ENCODE assay signal across 19 cellular contexts in genomic region chr9:130241198-130241535, GRCh38. TPM values are rescaled to one million over a fixed set of nuclear protein-coding genes. Genes with fewer than 3 reads are reported as not detected.
DNase-seq lines count a peak whose midpoint lies in the region; ATAC-seq, FAIRE-seq and TF ChIP-seq lines count a peak whose summit lies in the region.
"Had no signal": no experiment of that assay in that cellular context is flagged by ENCODE, and none has a peak within 500 bp of the region (broad histone marks: within the 10 kb centered on the region; RNA-seq: fewer than 3 reads in every experiment).

No MANE protein-coding gene starts in this region.

- no peak overlapping the region for H2BK120ac ChIP-seq in H1 (replicated peaks; ENCODE audit: low read depth, low read length)

- no peaks in the 10 kb centered on the region; the same call in 1 of the 2 replicates for H3K23me2 ChIP-seq in H1 (ENCODE audit: low read depth, low read length)

- no peak overlapping the region for H3K4ac ChIP-seq in H1 (replicated peaks; ENCODE audit: insufficient read length, low read depth, low read length)

- no peak overlapping the region for H4K8ac ChIP-seq in H1 (ENCODE audit: extremely low read depth, insufficient read depth, low read length)

- H3K36me3 ChIP-seq in OCI-LY7 (ENCODE audit: insufficient read depth, low read length) (no peaks in the 10 kb centered on the region), H1 (ENCODE audit: control insufficient read depth in 2 of 4, insufficient read depth in 4 of 4, low read length in 3 of 4) (no peaks in the 10 kb centered on the region), osteoblast (ENCODE audit: insufficient read depth, low read length) (no peaks in the 10 kb centered on the region), esophagus muscularis mucosa (no peaks in the 10 kb centered on the region)
- H3K36me3 ChIP-seq: left ventricle myocardium inferior, ovary, spleen had no signal

- no peak for TF ChIP-seq EP300 in H1 (IDR thresholded peaks at IDR 0.05; ENCODE audit: borderline replicate concordance in 1 of 2, low read depth in 2 of 2, low read length in 2 of 2)
- no peak for TF ChIP-seq EP300 in esophagus muscularis mucosa (IDR thresholded peaks at IDR 0.05)

- no peak for FAIRE-seq in H1 (lab: Jason Lieb, UNC)
- FAIRE-seq: islet of Langerhans had no signal

- H2AFZ ChIP-seq in OCI-LY7 (ENCODE audit: low read length), result peak overlapping the region; percentile 71
- H2AFZ ChIP-seq in H1 (ENCODE audit: low read length), result 0 out of 2 replicates have a peak overlapping the region, but pooled peaks have one; percentile 26
- H2AFZ ChIP-seq in osteoblast (ENCODE audit: low read length), result no peak overlapping the region

- H3K18ac ChIP-seq in H1 (ENCODE audit: extremely low read depth, low read length), result no peak overlapping the region

- no peak overlapping the region for H2BK5ac ChIP-seq in H1 (ENCODE audit: low read depth, low read length)

- H3K27me3 ChIP-seq in H1 (replicated peaks in 1 of 4; ENCODE audit: control insufficient read depth in 3 of 4, extremely low read depth in 1 of 4, insufficient read depth in 3 of 4, low read length in 3 of 4) (peaks cover 0 to 4% (median 0%) of the 10 kb centered on the region in 4 experiments; a peak in 2 of 7 replicates), osteoblast (ENCODE audit: insufficient read depth, low read length) (no peaks in the 10 kb centered on the region), esophagus muscularis mucosa (no peaks in the 10 kb centered on the region)
- H3K27me3 ChIP-seq: body of pancreas, dorsolateral prefrontal cortex, ovary had no signal

- H3K79me2 ChIP-seq in OCI-LY7 (ENCODE audit: insufficient read depth, low read depth, low read length) (no peaks in the 10 kb centered on the region), H1 (ENCODE audit: control insufficient read depth in 1 of 2, insufficient read depth in 2 of 2, low read length in 2 of 2) (no peaks in the 10 kb centered on the region), osteoblast (ENCODE audit: insufficient read depth, low read length) (no peaks in the 10 kb centered on the region)

- H4K91ac ChIP-seq in H1 (replicated peaks; ENCODE audit: insufficient read length, low read length), result no peak overlapping the region

- no peak overlapping the region; the same call in 1 of the 2 replicates for H2BK15ac ChIP-seq in H1 (ENCODE audit: low read length)

- TF ChIP-seq CTCF in OCI-LY7 (conservative IDR thresholded peaks at IDR 0.05; ENCODE audit: low read length), result no peak
- no peak for TF ChIP-seq CTCF in H1 (IDR thresholded peaks at IDR 0.05; ENCODE audit: control extremely low read depth in 1 of 3, insufficient read depth in 1 of 3, low read depth in 1 of 3, low read length in 3 of 3)
- no peak for TF ChIP-seq CTCF in osteoblast (IDR thresholded peaks at IDR 0.05; ENCODE audit: extremely low read depth, low read depth, low read length)
- no peak for TF ChIP-seq CTCF in esophagus muscularis mucosa (IDR thresholded peaks at IDR 0.05)

- POLR2A ChIA-PET in OCI-LY7 (lab: Charles Lee), result no interaction called here
- POLR2A ChIA-PET in H1 (lab: Charles Lee; ENCODE audit: partially characterized antibody), result interaction anchor here (1.0 to 1.3 kb wide), 3 partner anchors 24 to 130 kb away, joined by 3 to 4 read pairs (median 4); partner anchors contain the start of gene HMCN2

- BruUV-seq in OCI-LY7 (replicated peaks; lab: Mats Ljungman, UMichigan), result no TSS peak

- no peak overlapping the region for H3K9ac ChIP-seq in H1 (replicated peaks in 1 of 4; ENCODE audit: extremely low read depth in 1 of 4, low read depth in 3 of 4, low read length in 3 of 4)

- H4K20me1 ChIP-seq in OCI-LY7 (ENCODE audit: insufficient read depth, low read length) (no peaks in the 10 kb centered on the region), H1 (replicated peaks in 1 of 2; ENCODE audit: control insufficient read depth in 1 of 2, insufficient read depth in 2 of 2, low read length in 2 of 2) (no peaks in the 10 kb centered on the region), osteoblast (ENCODE audit: insufficient read depth, low read length) (peaks cover 3% of the 10 kb centered on the region)

- H3K79me1 ChIP-seq in H1 (ENCODE audit: low read depth, low read length), result no peaks in the 10 kb centered on the region

- H3K9me3 ChIP-seq in OCI-LY7 (ENCODE audit: low read length) (no peaks in the 10 kb centered on the region), H1 (ENCODE audit: insufficient read depth in 2 of 2, low read depth in 1 of 2, low read length in 1 of 2) (no peaks in the 10 kb centered on the region), osteoblast (ENCODE audit: low read depth, low read length) (no peaks in the 10 kb centered on the region), esophagus muscularis mucosa (no peaks in the 10 kb centered on the region)
- H3K9me3 ChIP-seq: body of pancreas, left ventricle myocardium inferior, ovary, spleen had no signal

- no peak overlapping the region for H2BK20ac ChIP-seq in H1 (ENCODE audit: low read length)

- H3K14ac ChIP-seq in H1 (ENCODE audit: insufficient read length), result no peak overlapping the region

- H3K4me1 ChIP-seq in OCI-LY7 (ENCODE audit: insufficient read depth, low read length, poor library complexity, severe bottlenecking) (peaks cover 22% of the 10 kb centered on the region), H1 (replicated peaks in 1 of 4; ENCODE audit: control insufficient read depth in 3 of 4, insufficient read depth in 4 of 4, low read length in 3 of 4) (peaks cover 0 to 12% (median 4%) of the 10 kb centered on the region in 4 experiments; a peak in 4 of 7 replicates), osteoblast (ENCODE audit: insufficient read depth, low read length) (peaks cover 17% of the 10 kb centered on the region), esophagus muscularis mucosa (peaks cover 12 to 43% (median 41%) of the 10 kb centered on the region in 4 donors)

- H3K4me3 ChIP-seq in OCI-LY7 (ENCODE audit: low read depth, low read length, poor library complexity, severe bottlenecking), result no peak overlapping the region
- no peak overlapping the region for H3K4me3 ChIP-seq in H1 (ENCODE audit: extremely low read depth in 1 of 4, insufficient read depth in 2 of 4, low read depth in 3 of 4, low read length in 4 of 4)
- H3K4me3 ChIP-seq in osteoblast (ENCODE audit: insufficient read depth, low read length), result no peak overlapping the region
- H3K4me3 ChIP-seq in esophagus muscularis mucosa, result no peak overlapping the region
- H3K4me3 ChIP-seq: body of pancreas, dorsolateral prefrontal cortex, left ventricle myocardium inferior, ovary, spleen had no signal

- no peak overlapping the region for H3K23ac ChIP-seq in H1 (ENCODE audit: insufficient read length)

- no peak for TF ChIP-seq RAD21 in H1 (IDR thresholded peaks at IDR 0.05 in 1 of 2, conservative IDR thresholded peaks at IDR 0.05 in 1 of 2; ENCODE audit: low read depth in 2 of 2, low read length in 2 of 2)

- intact Hi-C loops in OCI-LY7 (cut with micrococcal nuclease; ENCODE audit: unreplicated experiment) (loop anchor here (2.0 kb wide), 1 partner anchor 356 kb away; no protein-coding TSS in a partner anchor), posterior vena cava (cut with DNase I) (no loop called here), esophagus muscularis mucosa (cut with DNase I) (loop anchor here (5.0 to 10.0 kb wide), 2 partner anchors 101 to 194 kb away; no protein-coding TSS in a partner anchor)

- no peak overlapping the region for H3K56ac ChIP-seq in H1 (replicated peaks; ENCODE audit: insufficient read length, low read depth, low read length)

- H3K4me2 ChIP-seq in OCI-LY7 (ENCODE audit: low read length), result no peak overlapping the region
- H3K4me2 ChIP-seq in H1 (ENCODE audit: insufficient read depth in 1 of 2, low read depth in 2 of 2, low read length in 2 of 2), result no peak overlapping the region
- no peak overlapping the region for H3K4me2 ChIP-seq in osteoblast (ENCODE audit: insufficient read depth, low read length)

- H3K9me2 ChIP-seq in OCI-LY7 (ENCODE audit: insufficient read depth, low read length), result no peaks in the 10 kb centered on the region

- no peak for ATAC-seq in stimulated activated naive CD8-positive, alpha-beta T cell treated with anti-CD3 and anti-CD28 coated beads, Interleukin-15, Interleukin-2, amounts not matched to agents 100 U/mL and 50 U/mL, for 24 hours

- H3K27ac ChIP-seq in OCI-LY7 (ENCODE audit: low read depth, low read length, poor library complexity, severe bottlenecking), result no peak overlapping the region
- H3K27ac ChIP-seq in H1 (ENCODE audit: low read depth, low read length), result no peak overlapping the region
- no peak overlapping the region for H3K27ac ChIP-seq in osteoblast (ENCODE audit: low read depth, low read length)
- H3K27ac ChIP-seq in esophagus muscularis mucosa (replicated peaks in 1 of 4), result peak overlapping the region in 1 of 4 donors; percentile 5
- H3K27ac ChIP-seq: body of pancreas, dorsolateral prefrontal cortex, left ventricle myocardium inferior, ovary, RWPE1, spleen had no signal

- no peak overlapping the region for H2AK5ac ChIP-seq in H1 (ENCODE audit: low read depth, low read length)

- H2BK12ac ChIP-seq in H1 (ENCODE audit: low read depth, low read length), result no peak overlapping the region

- 58% methylated on average over 1 of the region's 1 CpG; no CpG with 5 or more reads in 1 of the 2 experiments for WGBS in H1 (ENCODE audit: extremely low coverage in 1 of 2, insufficient coverage in 1 of 2, insufficient read length in 1 of 2, insufficient replicate concordance in 2 of 2, low coverage in 1 of 2, low lambda C conversion rate in 2 of 2, missing lambda C conversion rate in 1 of 2), 2 experiments
- 100% methylated on average over 1 of the region's 1 CpG for WGBS in esophagus muscularis mucosa

- H4K5ac ChIP-seq in H1 (ENCODE audit: insufficient read length, low read depth, low read length), result no peak overlapping the region

- CTCF ChIA-PET in OCI-LY7 (lab: Charles Lee; ENCODE audit: unreplicated experiment), result interaction anchor here (0.6 kb wide), 1 partner anchor 88 kb away, joined by 3 read pairs; no protein-coding TSS in a partner anchor
- CTCF ChIA-PET in H1 (lab: Charles Lee; ENCODE audit: partially characterized antibody), result interaction anchor here (0.9 to 10.0 kb wide), 17 partner anchors 10 to 241 kb away, joined by 3 to 63 read pairs (median 7); no protein-coding TSS in a partner anchor

- DNase-seq in D341Med (ENCODE audit: low spot score), result peak; percentile 12
- DNase-seq in OCI-LY7 (ENCODE audit: low spot score), result no peak
- DNase-seq in H1 (ENCODE audit: low read depth in 1 of 2, low spot score in 2 of 2), result no peak
- DNase-seq in posterior vena cava (ENCODE audit: low spot score), result peak; percentile 54
- DNase-seq in osteoblast (ENCODE audit: insufficient read length, low spot score, missing footprints), result no peak
- no peak for DNase-seq in stimulated activated naive CD8-positive, alpha-beta T cell treated with anti-CD3 and anti-CD28 coated beads, Interleukin-15, Interleukin-2, amounts not matched to agents 100 U/mL and 50 U/mL, for 24 hours
- no peak for DNase-seq in NCI-H2227 (lab: John Stamatoyannopoulos, UW; ENCODE audit: unreplicated experiment)
- no peak for DNase-seq in esophagus muscularis mucosa (ENCODE audit: extremely low spot score)
- DNase-seq: NCI-H1436 treated with DMSO at 0.1 percent for 48 hours, spleen had no signal

- TF ChIP-seq POLR2A in H1 (IDR thresholded peaks at IDR 0.05; ENCODE audit: control extremely low read depth in 1 of 2, low read depth in 2 of 2, low read length in 2 of 2), result no peak
- no peak for TF ChIP-seq POLR2A in esophagus muscularis mucosa (IDR thresholded peaks at IDR 0.05; ENCODE audit: low read depth)

RNA-seq across cellular contexts. Expression of gene HMCN2, which starts 24.4 kb away (rescaled TPM):
- not detected in 2 replicates for total RNA-seq in OCI-LY7 (2014; rRNA removed; shearing (Covaris generic))
- total RNA-seq in OCI-LY7 (2022) (not detected in 2 replicates), posterior vena cava (100 to 1,000 TPM in 1 of 2 donors, 10 to 100 TPM in 1; 98.8 to 224 TPM), osteoblast (under 0.01 TPM in 2 replicates), esophagus muscularis mucosa (10 to 100 TPM in 3 of 4 donors, 1 to 10 TPM in 1; 9.1 to 38.6 (median 12.5) TPM)
- 7.9 and 9.1 TPM in 2 replicates for total RNA-seq in H1 (2021; fragmentation: NEBNext Ultra II Directional; extraction: Animal tissue kit (Norgen Biotek cat#: 25700))
- polyA plus RNA-seq in H1 (2011; rRNA removed), result 5.0 and 8.3 TPM in 2 replicates
- polyA plus RNA-seq in H1 (2011; cell fraction: cytosol; rRNA removed), result 6.4 TPM
- 60.8 TPM for polyA plus RNA-seq in H1 (2011; cell fraction: nucleus; rRNA removed)
- 3.3 to 10.7 TPM (median 7.7 TPM) in 4 replicates for polyA plus RNA-seq in H1 (2012, experiment 1 of 2)
- polyA plus RNA-seq in H1 (2012, experiment 2 of 2), result 2.3 TPM
- polyA plus RNA-seq in H1 (2013, experiment 1 of 2), result 3.8 TPM
- 2.5 TPM for polyA plus RNA-seq in H1 (2013, experiment 2 of 2)
- 4.6 and 7.6 TPM in 2 replicates for polyA minus RNA-seq in H1 (2011; rRNA and poly(A)+ RNA removed)
- 9.8 TPM for polyA minus RNA-seq in H1 (2011; cell fraction: cytosol; rRNA and poly(A)+ RNA removed)
- 25.3 TPM for polyA minus RNA-seq in H1 (2011; cell fraction: nucleus; rRNA and poly(A)+ RNA removed)
- total RNA-seq: CD8-positive, alpha-beta T cell; naive thymus-derived CD8-positive, alpha-beta T cell; SK-MEL-5 had no signal
- polyA plus RNA-seq: naive thymus-derived CD8-positive, alpha-beta T cell had no signal

Comparison
In these comparisons a context has a peak if more than half of its experiments do, and no peak if none do; other contexts are left out.
1. DNase-seq: peak in D341Med (single experiment) and posterior vena cava (single experiment); none in OCI-LY7 (single experiment), H1 (0 of 2), osteoblast (single experiment), stimulated activated naive CD8-positive, alpha-beta T cell treated with anti-CD3 and anti-CD28 coated beads, Interleukin-15, Interleukin-2, amounts not matched to agents 100 U/mL and 50 U/mL, for 24 hours (single experiment), NCI-H2227 (single experiment) and esophagus muscularis mucosa (single experiment).
2. intact Hi-C loops: an anchor here in OCI-LY7 (2.0 kb wide) and esophagus muscularis mucosa (5.0 to 10.0 kb wide); none called in posterior vena cava.